1 cellular context compared by ENCODE assay signal in genomic region chr4:1979477-1980196, GRCh38.
TF ChIP-seq lines count a peak whose summit lies in the region.

No MANE protein-coding gene starts in this region.

TF ChIP-seq in K562, 482 proteins besides CTCF, POLR2A, EP300 and RAD21:
- TF ChIP-seq POLR2G (IDR thresholded peaks at IDR 0.05; ENCODE audit: low read depth, low read length) (peak; percentile 36; the same call in 1 of the 2 replicates), BMI1 (IDR thresholded peaks at IDR 0.05; ENCODE audit: low read length) (no peak), MIER1 (IDR thresholded peaks at IDR 0.05; ENCODE audit: low read depth) (0 out of 2 replicates have a peak, but pooled peaks have one; percentile 4)
TF ChIP-seq in K562: peak in this region for 2.
